8 cellular contexts compared by ENCODE assay signal in the genomic region with DNA sequence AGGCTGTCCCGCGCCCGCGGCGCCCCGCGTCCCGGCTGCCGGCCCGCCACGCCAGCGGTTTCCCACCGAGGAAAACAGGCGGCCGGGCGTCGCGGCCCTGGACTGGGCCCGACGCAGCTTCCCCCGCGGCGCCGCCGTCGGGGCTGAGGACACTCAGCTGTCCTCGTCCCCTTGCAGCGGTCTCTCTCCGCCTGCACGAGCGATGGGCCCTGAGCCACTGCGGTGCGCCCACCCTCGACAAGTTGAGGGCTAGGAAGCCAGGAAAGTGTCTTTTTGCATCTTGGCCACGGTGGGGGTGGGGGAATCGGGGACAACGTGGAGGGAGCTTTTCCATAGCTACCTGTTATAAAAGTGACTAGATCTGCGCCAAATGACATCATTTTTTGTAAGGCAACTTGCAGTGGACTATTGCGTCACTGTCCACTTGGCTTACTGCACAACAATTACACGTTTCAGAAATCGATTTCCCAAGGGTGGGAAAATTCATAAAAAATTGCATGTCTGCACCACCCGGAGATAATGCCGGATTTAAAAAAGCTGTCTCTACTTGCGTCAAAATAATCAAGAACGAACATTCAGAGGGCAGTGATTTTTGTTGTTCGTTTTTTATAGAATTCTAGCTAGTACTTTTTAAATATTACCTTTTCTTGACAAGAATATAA. TPM values are rescaled to one million over a fixed set of nuclear protein-coding genes. Genes with fewer than 3 reads are reported as not detected.
DNase-seq lines count a peak whose midpoint lies in the region; ATAC-seq and TF ChIP-seq lines count a peak whose summit lies in the region.

No MANE protein-coding gene starts in this region.

- H3K27ac Mint-ChIP-seq in CD8-positive, alpha-beta memory T cell, result peak overlapping the region; percentile 51 to 96 (median 93)
- peak overlapping the region; percentile 95 for H3K27ac Mint-ChIP-seq in mesothelial cell of epicardium

- TF ChIP-seq POLR2A in GM19099 (IDR thresholded peaks at IDR 0.05; ENCODE audit: extremely low read depth, insufficient read length, low read depth) (peak; percentile 35), upper lobe of left lung (IDR thresholded peaks at IDR 0.05) (peak in 2 of 4 donors; percentile 54 to 71)

- H3K27ac ChIP-seq in CD8-positive, alpha-beta memory T cell (ENCODE audit: low read depth, low read length), result peak overlapping the region; percentile 80
- H3K27ac ChIP-seq in duodenal mucosa (ENCODE audit: low read depth, low read length), result peak overlapping the region; percentile 94
- H3K27ac ChIP-seq in upper lobe of left lung, result peak overlapping the region; percentile 94 to 97 (median 96)

- TF ChIP-seq CTCF in mesothelial cell of epicardium (IDR thresholded peaks at IDR 0.05; ENCODE audit: unreplicated experiment) (peak; percentile 5), upper lobe of left lung (IDR thresholded peaks at IDR 0.05) (no peak)

- H3K27me3 Mint-ChIP-seq in CD8-positive, alpha-beta memory T cell, result peaks cover 0 to 26% of the 10 kb centered on the region in 2 donors
- H3K27me3 Mint-ChIP-seq in mesothelial cell of epicardium (ENCODE audit: low read depth), result no peaks in the 10 kb centered on the region

- H3K9ac ChIP-seq in duodenal mucosa (ENCODE audit: low read depth in 1 of 2, low read length in 2 of 2), result peak overlapping the region; percentile 85 to 87

- POLR2A ChIA-PET in CD8-positive, alpha-beta memory T cell (lab: Charles Lee), result interaction anchor here (0.5 to 3.5 kb wide), 6 partner anchors 14 to 358 kb away, joined by 3 to 43 read pairs (median 4); partner anchors contain the start of genes APOO, CXorf58, EIF2S3 and PRDX4

- peaks cover 8% of the 10 kb centered on the region for H3K4me1 ChIP-seq in CD8-positive, alpha-beta memory T cell (ENCODE audit: insufficient read depth, low read length)
- H3K4me1 ChIP-seq in duodenal mucosa (ENCODE audit: control insufficient read depth in 1 of 2, insufficient read depth in 2 of 2, low read length in 2 of 2) (no peaks in the 10 kb centered on the region), upper lobe of left lung (peaks cover 0 to 4% (median 0%) of the 10 kb centered on the region in 4 donors)

- no peak for TF ChIP-seq EP300 in upper lobe of left lung (IDR thresholded peaks at IDR 0.05)

- no peaks in the 10 kb centered on the region for H3K9me3 Mint-ChIP-seq in CD8-positive, alpha-beta memory T cell
- no peaks in the 10 kb centered on the region for H3K9me3 Mint-ChIP-seq in mesothelial cell of epicardium

- peak overlapping the region; percentile 83 to 95 (median 86) for H3K4me3 Mint-ChIP-seq in CD8-positive, alpha-beta memory T cell
- peak overlapping the region; percentile 75 for H3K4me3 Mint-ChIP-seq in mesothelial cell of epicardium

- ATAC-seq in HG03342 (IDR thresholded peaks at IDR 0.05; ENCODE audit: unreplicated experiment) (peak; percentile 28), upper lobe of left lung (ENCODE audit: low FRiP score in 2 of 2) (peak; percentile 26 to 58)

- no peak for DNase-seq in CD8-positive, alpha-beta memory T cell
- DNase-seq in RKO (ENCODE audit: low spot score) (peak; percentile 67), mesothelial cell of epicardium (ENCODE audit: low spot score in 2 of 2, unreplicated experiment in 2 of 2) (no peak), upper lobe of left lung (peak in 1 of 2 donors; percentile 31), NCI-H1436 treated with DMSO at 0.1 percent for 48 hours (lab: John Stamatoyannopoulos, UW) (no peak)

- 0 to 40% methylated on average over 8 to 17 of the region's 46 CpGs for WGBS in upper lobe of left lung, 2 donors

- H3K36me3 ChIP-seq in CD8-positive, alpha-beta memory T cell (ENCODE audit: insufficient read depth, low read length), result no peaks in the 10 kb centered on the region
- H3K36me3 ChIP-seq in duodenal mucosa (ENCODE audit: control insufficient read depth in 1 of 2, insufficient read depth in 2 of 2, low read length in 2 of 2) (no peaks in the 10 kb centered on the region), upper lobe of left lung (no peaks in the 10 kb centered on the region)

- H3K4me1 Mint-ChIP-seq in CD8-positive, alpha-beta memory T cell, result peaks cover 20 to 26% (median 24%) of the 10 kb centered on the region in 3 donors
- peaks cover 35% of the 10 kb centered on the region for H3K4me1 Mint-ChIP-seq in mesothelial cell of epicardium

- no peaks in the 10 kb centered on the region for H3K27me3 ChIP-seq in CD8-positive, alpha-beta memory T cell (ENCODE audit: insufficient read depth, low read length, poor library complexity, severe bottlenecking)
- no peaks in the 10 kb centered on the region for H3K27me3 ChIP-seq in duodenal mucosa (ENCODE audit: control insufficient read depth in 1 of 2, insufficient read depth in 2 of 2, low read length in 2 of 2)
- no peaks in the 10 kb centered on the region for H3K27me3 ChIP-seq in upper lobe of left lung

- peak overlapping the region; percentile 70 for H3K4me3 ChIP-seq in CD8-positive, alpha-beta memory T cell (ENCODE audit: low read length)
- peak overlapping the region; percentile 82 to 85 for H3K4me3 ChIP-seq in duodenal mucosa (ENCODE audit: low read depth in 1 of 2, low read length in 2 of 2)
- H3K4me3 ChIP-seq in upper lobe of left lung, result peak overlapping the region; percentile 45 to 71 (median 62)

- no peaks in the 10 kb centered on the region for H3K9me3 ChIP-seq in CD8-positive, alpha-beta memory T cell (ENCODE audit: low read length)
- no peaks in the 10 kb centered on the region for H3K9me3 ChIP-seq in duodenal mucosa (ENCODE audit: control insufficient read depth in 1 of 2, low read length in 2 of 2)
- peaks cover 0 to 4% (median 0%) of the 10 kb centered on the region in 4 donors for H3K9me3 ChIP-seq in upper lobe of left lung

- CTCF ChIA-PET in CD8-positive, alpha-beta memory T cell (lab: Charles Lee), result interaction anchor here (1.0 to 5.2 kb wide), 4 partner anchors 26 to 243 kb away, joined by 3 to 44 read pairs (median 4); partner anchors contain the start of genes EIF2S3 and SAT1

- peaks cover 0 to 15% (median 2%) of the 10 kb centered on the region in 3 donors for H3K36me3 Mint-ChIP-seq in CD8-positive, alpha-beta memory T cell
- peaks cover 6% of the 10 kb centered on the region for H3K36me3 Mint-ChIP-seq in mesothelial cell of epicardium

RNA-seq across cellular contexts. Expression of gene KLHL15, which starts 1.1 kb away (rescaled TPM):
- total RNA-seq in CD8-positive, alpha-beta memory T cell, result 1 to 10 TPM; 8.6 to 8.7 TPM
- 3.6 TPM for polyA plus RNA-seq in CD8-positive, alpha-beta memory T cell
- 21.9 to 23.8 TPM (median 22.2 TPM) in 3 replicates for total RNA-seq in mesothelial cell of epicardium
- 10 to 100 TPM in 1 of 6 donors, 1 to 10 TPM in 5; 3.4 to 13.5 (median 5.7) TPM for total RNA-seq in upper lobe of left lung

RNA-seq across cellular contexts. Expression of gene EIF2S3, which starts 28.9 kb away (rescaled TPM):
- total RNA-seq in CD8-positive, alpha-beta memory T cell, result 100 to 1,000 TPM; 259 to 277 TPM
- 95.6 TPM for polyA plus RNA-seq in CD8-positive, alpha-beta memory T cell
- 460 to 475 TPM (median 474 TPM) in 3 replicates for total RNA-seq in mesothelial cell of epicardium
- 100 to 1,000 TPM in 3 of 6 donors, 10 to 100 TPM in 3; 65.0 to 161 (median 104) TPM for total RNA-seq in upper lobe of left lung
